In the genomic region with DNA sequence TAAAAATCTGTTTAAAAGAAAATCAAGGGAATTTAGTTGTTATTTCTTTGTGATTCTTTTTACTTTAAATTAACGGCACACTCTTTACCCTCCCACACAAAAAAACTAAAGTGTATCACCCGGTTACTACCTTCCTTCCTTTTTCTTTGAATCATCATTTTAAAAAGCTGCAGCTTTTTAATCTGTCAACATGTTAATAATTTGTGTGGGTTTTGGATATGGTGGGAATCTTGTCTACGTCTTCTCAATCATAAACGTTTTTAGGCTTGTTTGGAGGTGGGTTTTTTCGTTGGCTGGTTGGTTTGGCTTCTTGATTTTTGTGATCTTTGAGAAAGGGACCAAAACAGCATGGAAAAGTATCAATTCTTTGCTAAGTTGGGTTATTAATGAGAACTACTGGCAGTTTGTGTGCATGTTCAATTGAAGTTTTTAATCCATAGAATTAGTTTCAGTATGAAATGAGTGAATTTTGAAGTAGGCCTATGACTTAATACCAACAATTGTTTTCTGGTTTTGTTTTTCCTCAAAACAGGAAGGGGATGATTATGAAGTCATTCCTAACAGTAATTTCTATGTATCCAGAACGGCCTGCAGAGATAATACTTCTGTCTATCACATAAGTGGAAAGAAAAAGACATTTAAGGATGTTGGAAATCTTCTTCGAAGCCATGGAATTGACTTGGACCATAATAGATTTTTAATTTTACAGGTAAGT, we compare ENCODE assay signal across 10 cellular contexts. TPM values are rescaled to one million over a fixed set of nuclear protein-coding genes. Genes with fewer than 3 reads are reported as not detected.
DNase-seq lines count a peak whose midpoint lies in the region; ATAC-seq, FAIRE-seq and TF ChIP-seq lines count a peak whose summit lies in the region.
"Had no signal": no experiment of that assay in that cellular context is flagged by ENCODE, and none has a peak within 500 bp of the region (broad histone marks: within the 10 kb centered on the region; RNA-seq: fewer than 3 reads in every experiment).

No MANE protein-coding gene starts in this region.

- CTCF ChIA-PET in OCI-LY7 (lab: Charles Lee; ENCODE audit: unreplicated experiment) (no interaction called here), endothelial cell of umbilical vein (lab: Charles Lee) (interaction anchor here (0.9 to 2.7 kb wide), 2 partner anchors 9 to 633 kb away, joined by 3 to 19 read pairs; no protein-coding TSS in a partner anchor)

- H4K20me1 ChIP-seq in OCI-LY7 (ENCODE audit: insufficient read depth, low read length) (peaks cover 76% of the 10 kb centered on the region), endothelial cell of umbilical vein (replicated peaks; ENCODE audit: control insufficient read depth, extremely low read depth, insufficient read depth, low read length) (no peaks in the 10 kb centered on the region)

- ATAC-seq in GM18873 (IDR thresholded peaks at IDR 0.05; ENCODE audit: low FRiP score, unreplicated experiment) (no peak), GM21723 (IDR thresholded peaks at IDR 0.05; ENCODE audit: unreplicated experiment) (no peak)
- ATAC-seq: activated CD4-positive, CD25-positive, alpha-beta regulatory T cell treated with anti-CD3 and anti-CD28 coated beads, Interleukin-2, amount 50 U/mL, for 24 hours had no signal

- POLR2A ChIA-PET in OCI-LY7 (lab: Charles Lee): interaction anchor here (1.0 to 1.9 kb wide), 5 partner anchors 10 to 45 kb away, joined by 3 to 14 read pairs (median 5); a partner anchor contains a TSS
- POLR2A ChIA-PET in endothelial cell of umbilical vein (lab: Charles Lee): no interaction called here

- H3K4me1 ChIP-seq in OCI-LY7 (ENCODE audit: insufficient read depth, low read length, poor library complexity, severe bottlenecking): peaks cover 28% of the 10 kb centered on the region
- H3K4me1 ChIP-seq in endothelial cell of umbilical vein (ENCODE audit: control insufficient read depth, extremely low read depth, insufficient read depth, low read length): peaks cover 23% of the 10 kb centered on the region

- H3K79me2 ChIP-seq in OCI-LY7 (ENCODE audit: insufficient read depth, low read depth, low read length): peaks cover 98% of the 10 kb centered on the region
- peaks cover 94% of the 10 kb centered on the region for H3K79me2 ChIP-seq in endothelial cell of umbilical vein (ENCODE audit: control insufficient read depth, insufficient read depth, low read length)

- dilution Hi-C loops in endothelial cell of umbilical vein (cut with MboI; ENCODE audit: extremely low pct_ligation_motif_present, low sequenced_read_pairs): no loop called here

- no peak overlapping the region for H2AFZ ChIP-seq in OCI-LY7 (ENCODE audit: low read length)
- H2AFZ ChIP-seq in endothelial cell of umbilical vein (ENCODE audit: low read depth, low read length): no peak overlapping the region

- H3K9me1 ChIP-seq in endothelial cell of umbilical vein (replicated peaks; ENCODE audit: control insufficient read depth, extremely low read depth, insufficient read depth, low read length): no peaks in the 10 kb centered on the region

- no peaks in the 10 kb centered on the region for H3K9me2 ChIP-seq in OCI-LY7 (ENCODE audit: insufficient read depth, low read length)

- H3K9me3 ChIP-seq in OCI-LY7 (ENCODE audit: low read length) (no peaks in the 10 kb centered on the region), endothelial cell of umbilical vein (replicated peaks; ENCODE audit: control insufficient read depth, insufficient read depth, low read length) (no peaks in the 10 kb centered on the region)

- H3K9ac ChIP-seq in endothelial cell of umbilical vein (replicated peaks; ENCODE audit: extremely low read depth, insufficient read depth, low read length): peak overlapping the region; percentile 84

- peak overlapping the region; percentile 84 for H3K4me2 ChIP-seq in OCI-LY7 (ENCODE audit: low read length)
- peak overlapping the region; percentile 99 for H3K4me2 ChIP-seq in endothelial cell of umbilical vein (ENCODE audit: insufficient read depth, low read length)

- H3K27ac ChIP-seq in OCI-LY7 (ENCODE audit: low read depth, low read length, poor library complexity, severe bottlenecking) (peak overlapping the region; percentile 5), endothelial cell of umbilical vein (ENCODE audit: insufficient read depth, low read depth, low read length) (peak overlapping the region; percentile 76)

- intact Hi-C loops in OCI-LY7 (cut with micrococcal nuclease; ENCODE audit: unreplicated experiment): no loop called here
- intact Hi-C loops in endothelial cell of umbilical vein (cut with micrococcal nuclease): loop anchor here (5.0 to 10.0 kb wide), 3 partner anchors 353 to 627 kb away; a partner anchor contains a TSS

- peak overlapping the region; percentile 85 for H3K4me3 ChIP-seq in GM12865 (ENCODE audit: low read depth, low read length)
- peak overlapping the region; percentile 100 for H3K4me3 ChIP-seq in OCI-LY7 (ENCODE audit: low read depth, low read length, poor library complexity, severe bottlenecking)
- peak overlapping the region; percentile 13 to 79 (median 77) for H3K4me3 ChIP-seq in endothelial cell of umbilical vein (replicated peaks in 1 of 3; ENCODE audit: insufficient read depth in 1 of 3, low read depth in 1 of 3, low read length in 3 of 3)
- peak overlapping the region; percentile 97 for H3K4me3 ChIP-seq in retinal pigment epithelial cell (ENCODE audit: low read length)

- FAIRE-seq in endothelial cell of umbilical vein (lab: Jason Lieb, UNC): no peak

- no peak for DNase-seq in GM12865 (ENCODE audit: low read depth)
- no peak for DNase-seq in OCI-LY7 (ENCODE audit: low spot score)
- peak; percentile 68 for DNase-seq in endothelial cell of umbilical vein (ENCODE audit: low read depth, low spot score)
- no peak for DNase-seq in retinal pigment epithelial cell (ENCODE audit: low read depth)
- DNase-seq in NCI-H187 treated with DMSO at 0.1 percent for 48 hours (lab: John Stamatoyannopoulos, UW): no peak
- no peak for DNase-seq in NCI-H524 (lab: John Stamatoyannopoulos, UW)
- DNase-seq: head of caudate nucleus had no signal

- no peak for TF ChIP-seq CTCF in GM12865 (IDR thresholded peaks at IDR 0.05; ENCODE audit: insufficient read depth, low read depth, low read length, missing control alignments)
- TF ChIP-seq CTCF in OCI-LY7 (conservative IDR thresholded peaks at IDR 0.05; ENCODE audit: low read length): no peak
- TF ChIP-seq CTCF in endothelial cell of umbilical vein (IDR thresholded peaks at IDR 0.05; ENCODE audit: extremely low read depth in 1 of 2, insufficient read depth in 1 of 2, low read depth in 1 of 2, low read length in 2 of 2): no peak
- no peak for TF ChIP-seq CTCF in retinal pigment epithelial cell (conservative IDR thresholded peaks at IDR 0.05; ENCODE audit: low read depth, low read length)

- no TSS peak for BruUV-seq in OCI-LY7 (replicated peaks; lab: Mats Ljungman, UMichigan)
- BruUV-seq in endothelial cell of umbilical vein (replicated peaks; lab: Mats Ljungman, UMichigan): no TSS peak

- no peaks in the 10 kb centered on the region for H3K27me3 ChIP-seq in endothelial cell of umbilical vein (ENCODE audit: control insufficient read depth in 2 of 2, insufficient read depth in 2 of 2, low read length in 2 of 2)

- H3K36me3 ChIP-seq in OCI-LY7 (ENCODE audit: insufficient read depth, low read length): peaks cover 95% of the 10 kb centered on the region
- H3K36me3 ChIP-seq in endothelial cell of umbilical vein (ENCODE audit: control insufficient read depth in 2 of 2, extremely low read depth in 1 of 2, insufficient read depth in 2 of 2, low read length in 2 of 2): peaks cover 0 to 16% of the 10 kb centered on the region in 2 experiments

- no peak for TF ChIP-seq POLR2A in endothelial cell of umbilical vein (IDR thresholded peaks at IDR 0.05; ENCODE audit: low read depth, low read length)

TF ChIP-seq in endothelial cell of umbilical vein, 7 proteins besides CTCF, POLR2A, EP300 and RAD21 (continues in another document):
- TF ChIP-seq EZH2 (IDR thresholded peaks at IDR 0.05; ENCODE audit: borderline replicate concordance, low read depth, low read length, severe bottlenecking) (no peak), POLR2AphosphoS5 (IDR thresholded peaks at IDR 0.05; ENCODE audit: insufficient read depth, low read depth, low read length) (no peak), JUN (IDR thresholded peaks at IDR 0.05; ENCODE audit: borderline replicate concordance, insufficient read depth, insufficient read length, low read depth) (no peak)

RNA-seq across cellular contexts. Expression of a gene that starts 4.5 kb away (rescaled TPM):
- 316 and 348 TPM in 2 replicates for total RNA-seq in OCI-LY7 (2014; rRNA removed; shearing (Covaris generic))
- total RNA-seq in OCI-LY7 (2022): 352 and 382 TPM in 2 replicates
- 126 and 153 TPM in 2 replicates for total RNA-seq in endothelial cell of umbilical vein
- polyA plus RNA-seq in endothelial cell of umbilical vein: 23.7 and 32.1 TPM in 2 replicates
- polyA plus RNA-seq in endothelial cell of umbilical vein (2011; cell fraction: cytosol; rRNA removed): 51.3 and 59.9 TPM in 2 replicates
- polyA plus RNA-seq in endothelial cell of umbilical vein (2011; cell fraction: nucleus; rRNA removed): 121 and 182 TPM in 2 replicates
- polyA plus RNA-seq in endothelial cell of umbilical vein (2012): 44.4 and 93.8 TPM in 2 replicates
- polyA minus RNA-seq in endothelial cell of umbilical vein: 25.0 and 33.9 TPM in 2 replicates
- 79.4 TPM for polyA minus RNA-seq in endothelial cell of umbilical vein (2011; cell fraction: cytosol; rRNA and poly(A)+ RNA removed)
- 119 and 154 TPM in 2 replicates for polyA minus RNA-seq in endothelial cell of umbilical vein (2011; cell fraction: nucleus; rRNA and poly(A)+ RNA removed)

RNA-seq across cellular contexts. Expression of a gene that starts 4.9 kb away (rescaled TPM):
- 33.5 and 37.3 TPM in 2 replicates for total RNA-seq in OCI-LY7 (2014; rRNA removed; shearing (Covaris generic))
- 48.9 and 49.5 TPM in 2 replicates for total RNA-seq in OCI-LY7 (2022)
- total RNA-seq in endothelial cell of umbilical vein: 21.4 and 22.5 TPM in 2 replicates
- polyA plus RNA-seq in endothelial cell of umbilical vein: 4.9 and 7.3 TPM in 2 replicates
- 6.1 and 7.1 TPM in 2 replicates for polyA plus RNA-seq in endothelial cell of umbilical vein (2011; cell fraction: cytosol; rRNA removed)
- polyA plus RNA-seq in endothelial cell of umbilical vein (2011; cell fraction: nucleus; rRNA removed): 48.2 and 66.3 TPM in 2 replicates
- polyA plus RNA-seq in endothelial cell of umbilical vein (2012): 13.2 and 20.5 TPM in 2 replicates
- 6.8 and 7.8 TPM in 2 replicates for polyA minus RNA-seq in endothelial cell of umbilical vein
- 13.8 TPM for polyA minus RNA-seq in endothelial cell of umbilical vein (2011; cell fraction: cytosol; rRNA and poly(A)+ RNA removed)
- 23.8 and 38.4 TPM in 2 replicates for polyA minus RNA-seq in endothelial cell of umbilical vein (2011; cell fraction: nucleus; rRNA and poly(A)+ RNA removed)

RNA-seq across cellular contexts. Expression of a gene that starts 45.6 kb away (rescaled TPM):
- total RNA-seq in OCI-LY7 (2014; rRNA removed; shearing (Covaris generic)): 26.1 and 28.7 TPM in 2 replicates
- total RNA-seq in OCI-LY7 (2022): 46.9 and 60.0 TPM in 2 replicates
- 32.5 and 33.0 TPM in 2 replicates for total RNA-seq in endothelial cell of umbilical vein
- 6.4 and 6.8 TPM in 2 replicates for polyA plus RNA-seq in endothelial cell of umbilical vein
- polyA plus RNA-seq in endothelial cell of umbilical vein (2011; cell fraction: cytosol; rRNA removed): 7.7 and 8.3 TPM in 2 replicates
- 7.4 and 9.6 TPM in 2 replicates for polyA plus RNA-seq in endothelial cell of umbilical vein (2011; cell fraction: nucleus; rRNA removed)
- 10.2 and 17.3 TPM in 2 replicates for polyA plus RNA-seq in endothelial cell of umbilical vein (2012)
- 16.7 and 19.4 TPM in 2 replicates for polyA minus RNA-seq in endothelial cell of umbilical vein
- polyA minus RNA-seq in endothelial cell of umbilical vein (2011; cell fraction: cytosol; rRNA and poly(A)+ RNA removed): 2.2 TPM
- polyA minus RNA-seq in endothelial cell of umbilical vein (2011; cell fraction: nucleus; rRNA and poly(A)+ RNA removed): 13.6 and 16.0 TPM in 2 replicates
